ENCODE assay signal across 22 cellular contexts in the genomic region with DNA sequence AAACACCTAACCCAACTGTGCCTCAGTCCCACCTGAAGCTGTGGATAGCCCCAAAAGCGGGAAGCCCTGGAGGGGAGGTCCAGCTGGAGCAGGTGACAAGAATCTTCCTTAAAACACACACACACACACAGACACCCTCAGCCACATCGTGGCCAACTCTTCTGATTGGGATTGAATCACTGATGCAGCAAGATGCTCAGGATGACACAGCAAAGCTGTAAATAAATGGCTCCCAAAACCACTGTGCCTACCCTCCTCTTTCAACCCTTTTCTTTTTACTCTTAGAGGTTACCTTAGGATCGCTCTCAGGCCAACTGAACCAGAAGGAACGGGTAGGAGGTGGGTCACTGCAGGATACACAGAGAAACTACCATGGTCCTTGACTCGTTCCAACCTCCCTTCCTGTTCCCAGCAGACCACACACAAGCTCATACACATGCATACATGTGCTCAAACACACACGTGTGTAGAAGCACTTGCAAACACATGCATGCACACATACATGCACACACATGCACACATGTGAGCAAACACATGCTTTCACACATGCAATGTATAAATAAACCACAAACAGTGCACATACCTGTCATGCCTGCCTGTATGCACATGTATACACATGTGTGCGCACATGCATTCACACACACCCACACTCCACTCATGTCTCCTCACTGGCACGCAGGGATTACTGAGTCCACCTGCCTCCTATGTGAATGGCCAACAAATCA. TPM values are rescaled to one million over a fixed set of nuclear protein-coding genes. Genes with fewer than 3 reads are reported as not detected.
"Had no signal": no experiment of that assay in that cellular context is flagged by ENCODE, and none has a peak within 500 bp of the region (broad histone marks: within the 10 kb centered on the region; RNA-seq: fewer than 3 reads in every experiment).

No MANE protein-coding gene starts in this region.

- ATAC-seq: activated T-cell treated with anti-CD3 and anti-CD28 coated beads, Interleukin-2, amount 50 U/mL, for 4 hours had no signal

- H3K36me3 Mint-ChIP-seq: activated naive CD8-positive, alpha-beta T cell treated with anti-CD3 and anti-CD28 coated beads for 36 hours had no signal

- H3K27ac Mint-ChIP-seq: activated CD4-positive, alpha-beta T cell treated with anti-CD3 and anti-CD28 coated beads, Interleukin-2, amount 10 ng/mL, durations not matched to agents 24 days and 14 days; activated naive CD4-positive, alpha-beta T cell treated with anti-CD3 and anti-CD28 coated beads for 36 hours; activated naive CD8-positive, alpha-beta T cell treated with anti-CD3 and anti-CD28 coated beads for 36 hours; T-helper 1 cell treated with Interleukin-12 subunit alpha and Interleukin-12 subunit beta and Interleukin-4 antibody, amounts not matched to agents 30 μg/mL and 1 μg/mL, for 36 hours; WTC11 had no signal

- DNase-seq: activated CD4-positive, alpha-beta T cell treated with anti-CD3 and anti-CD28 coated beads, Interleukin-2, amount 10 ng/mL, durations not matched to agents 24 days and 14 days; activated CD4-positive, alpha-beta T cell treated with anti-CD3 and anti-CD28 coated beads, Interleukin-2, amount 50 U/mL, for 48 hours; activated CD4-positive, CD25-positive, alpha-beta regulatory T cell treated with anti-CD3 and anti-CD28 coated beads, Interleukin-2, amount 50 U/mL, for 72 hours; activated effector memory CD4-positive, alpha-beta T cell treated with anti-CD3 and anti-CD28 coated beads, Interleukin-2, amount 50 U/mL, for 16 hours; activated naive CD4-positive, alpha-beta T cell treated with anti-CD3 and anti-CD28 coated beads for 36 hours; activated naive CD8-positive, alpha-beta T cell treated with anti-CD3 and anti-CD28 coated beads for 36 hours; activated T-cell treated with anti-CD3 and anti-CD28 coated beads, Interleukin-2, amount 50 U/mL, for 4 hours; central memory CD4-positive, alpha-beta T cell; Karpas-422; MM.1S; NCI-H1105 treated with DMSO at 0.1 percent for 48 hours; NCI-H1436 treated with DMSO at 0.1 percent for 48 hours; NCI-H187; NCI-H2081; NCI-H510A treated with DMSO at 0.1 percent for 48 hours; NCI-H69; PC-3; SHP77 treated with DMSO at 0.1 percent for 48 hours; T-helper 9 cell had no signal

- H3K9me3 Mint-ChIP-seq: activated CD4-positive, alpha-beta T cell treated with anti-CD3 and anti-CD28 coated beads, Interleukin-2, amount 10 ng/mL, durations not matched to agents 24 days and 14 days; activated naive CD4-positive, alpha-beta T cell treated with anti-CD3 and anti-CD28 coated beads for 36 hours; activated naive CD8-positive, alpha-beta T cell treated with anti-CD3 and anti-CD28 coated beads for 36 hours; activated T-cell treated with anti-CD3 and anti-CD28 coated beads, Interleukin-2, amount 50 U/mL, for 4 hours; T-helper 1 cell treated with Interleukin-12 subunit alpha and Interleukin-12 subunit beta and Interleukin-4 antibody, amounts not matched to agents 30 μg/mL and 1 μg/mL, for 36 hours had no signal

- H3K4me1 Mint-ChIP-seq: activated CD4-positive, alpha-beta T cell treated with anti-CD3 and anti-CD28 coated beads, Interleukin-2, amount 10 ng/mL, durations not matched to agents 24 days and 14 days; activated naive CD8-positive, alpha-beta T cell treated with anti-CD3 and anti-CD28 coated beads for 36 hours had no signal

- H3K4me3 Mint-ChIP-seq: activated CD4-positive, alpha-beta T cell treated with anti-CD3 and anti-CD28 coated beads, Interleukin-2, amount 10 ng/mL, durations not matched to agents 24 days and 14 days; activated naive CD4-positive, alpha-beta T cell treated with anti-CD3 and anti-CD28 coated beads for 36 hours; activated naive CD8-positive, alpha-beta T cell treated with anti-CD3 and anti-CD28 coated beads for 36 hours; activated T-cell treated with anti-CD3 and anti-CD28 coated beads, Interleukin-2, amount 50 U/mL, for 4 hours; T-helper 1 cell treated with Interleukin-12 subunit alpha and Interleukin-12 subunit beta and Interleukin-4 antibody, amounts not matched to agents 30 μg/mL and 1 μg/mL, for 36 hours; WTC11 had no signal

RNA-seq across cellular contexts. Expression of a gene that starts 14.4 kb away (rescaled TPM):
- total RNA-seq: activated CD4-positive, alpha-beta T cell treated with anti-CD3 and anti-CD28 coated beads, Interleukin-2, amount 10 ng/mL, durations not matched to agents 24 days and 14 days; activated naive CD4-positive, alpha-beta T cell treated with anti-CD3 and anti-CD28 coated beads for 36 hours; activated naive CD8-positive, alpha-beta T cell treated with anti-CD3 and anti-CD28 coated beads for 36 hours; activated T-cell treated with anti-CD3 and anti-CD28 coated beads, Interleukin-2, amount 50 U/mL, for 4 hours; PC-3; SK-MEL-5; WTC11 had no signal

RNA-seq across cellular contexts. Expression of a gene that starts 47.7 kb away (rescaled TPM):
- total RNA-seq: activated CD4-positive, alpha-beta T cell treated with anti-CD3 and anti-CD28 coated beads, Interleukin-2, amount 10 ng/mL, durations not matched to agents 24 days and 14 days; activated naive CD4-positive, alpha-beta T cell treated with anti-CD3 and anti-CD28 coated beads for 36 hours; activated naive CD8-positive, alpha-beta T cell treated with anti-CD3 and anti-CD28 coated beads for 36 hours; PC-3; SK-MEL-5 had no signal
